Comparison of ENCODE assay signal across 23 cellular contexts in genomic region chr3:32894977-32895376, GRCh38. TPM values are rescaled to one million over a fixed set of nuclear protein-coding genes. Genes with fewer than 3 reads are reported as not detected.
DNase-seq lines count a peak whose midpoint lies in the region; ATAC-seq, FAIRE-seq and TF ChIP-seq lines count a peak whose summit lies in the region.
"Had no signal": no experiment of that assay in that cellular context is flagged by ENCODE, and none has a peak within 500 bp of the region (broad histone marks: within the 10 kb centered on the region; RNA-seq: fewer than 3 reads in every experiment).

No MANE protein-coding gene starts in this region.

- no peak overlapping the region for H3K27ac ChIP-seq in A549
- no peak overlapping the region for H3K27ac ChIP-seq in H9 (ENCODE audit: insufficient read length, low read depth, low read length)
- H3K27ac ChIP-seq: BLaER1 treated with 17β-estradiol and CSF1 and Interleukin-3, amounts not matched to agents 10 nM and 100 nM; C4-2B had no signal

- no peak overlapping the region for H3K23ac ChIP-seq in H9 (ENCODE audit: insufficient read length, low read depth, low read length)

- ATAC-seq in A549 (no peak), WTC11 (no peak), GM21723 (IDR thresholded peaks at IDR 0.05; ENCODE audit: unreplicated experiment) (no peak), HG03520 (IDR thresholded peaks at IDR 0.05; ENCODE audit: unreplicated experiment) (no peak)
- ATAC-seq: CD8-positive, alpha-beta T cell had no signal

- no peak overlapping the region for H2AFZ ChIP-seq in H9 (ENCODE audit: low read length)

- H3K9me3 Mint-ChIP-seq in H9 (no peaks in the 10 kb centered on the region), WTC11 (peaks cover 4% of the 10 kb centered on the region; the same call in 1 of the 2 replicates)
- H3K9me3 Mint-ChIP-seq: CD4-positive, alpha-beta T cell; CD8-positive, alpha-beta T cell had no signal

- TF ChIP-seq POLR2A in A549 (IDR thresholded peaks at IDR 0.05; ENCODE audit: low read length): no peak

- no peaks in the 10 kb centered on the region for H3K79me1 ChIP-seq in H9 (ENCODE audit: insufficient read depth, low read depth, low read length, poor library complexity, severe bottlenecking)

- no peak overlapping the region for H2BK12ac ChIP-seq in H9 (ENCODE audit: insufficient read length, low read depth, low read length)

- no peak for TF ChIP-seq EP300 in A549 (IDR thresholded peaks at IDR 0.05)

- H3K27me3 Mint-ChIP-seq in H9 (ENCODE audit: low read depth) (peaks cover 2% of the 10 kb centered on the region; the same call in 1 of the 2 replicates), WTC11 (ENCODE audit: low read depth) (no peaks in the 10 kb centered on the region)

- DNase-seq in A549 (ENCODE audit: low read depth in 1 of 2, low spot score in 1 of 2): no peak
- no peak for DNase-seq in H9
- DNase-seq in WTC11 (ENCODE audit: low spot score): no peak
- DNase-seq in NCI-H1417 treated with DMSO at 0.1 percent for 48 hours (lab: John Stamatoyannopoulos, UW): no peak
- DNase-seq: 8988T; AML-193; Caco-2; Calu3; CD4-positive, alpha-beta T cell; CD8-positive, alpha-beta T cell; DMS79 treated with DMSO at 0.1 percent for 48 hours; GF-D8 had no signal

- FAIRE-seq in A549 (lab: Jason Lieb, UNC): peak; percentile 13
- FAIRE-seq: A204.1, D721Med, G401.6, GM12891, GM19239 had no signal

- H3K27ac Mint-ChIP-seq in H9: peak overlapping the region in 2 of 3 experiments; percentile 7 to 95; a peak in 2 of 7 replicates
- H3K27ac Mint-ChIP-seq in WTC11: peak overlapping the region; percentile 47
- H3K27ac Mint-ChIP-seq: B cell; CD4-positive, alpha-beta T cell; CD8-positive, alpha-beta T cell had no signal

- H3K9ac ChIP-seq in H9 (ENCODE audit: extremely low read depth, insufficient read length, low read length): no peak overlapping the region
- H3K9ac ChIP-seq: BLaER1 treated with 17β-estradiol and CSF1 and Interleukin-3, amounts not matched to agents 10 nM and 100 nM had no signal

- H3K36me3 Mint-ChIP-seq in H9 (ENCODE audit: insufficient read depth in 1 of 3, low read depth in 3 of 3) (peaks cover 50 to 96% (median 78%) of the 10 kb centered on the region in 3 experiments), WTC11 (peaks cover 79% of the 10 kb centered on the region)
- H3K36me3 Mint-ChIP-seq: CD8-positive, alpha-beta T cell had no signal

- POLR2A ChIA-PET in A549 (lab: Yijun Ruan, JAX) (no interaction called here), WTC11 (lab: Charles Lee) (no interaction called here)

- H3K18ac ChIP-seq in H9 (ENCODE audit: insufficient read length, low read depth, low read length): no peak overlapping the region

- TF ChIP-seq CTCF in A549 (IDR thresholded peaks at IDR 0.05) (no peak), H9 (conservative IDR thresholded peaks at IDR 0.05) (no peak), WTC11 (IDR thresholded peaks at IDR 0.05) (no peak)

- H3T11ph ChIP-seq in H9 (ENCODE audit: low read length): no peak overlapping the region

- H2BK5ac ChIP-seq in H9 (ENCODE audit: insufficient read length, low read length): no peak overlapping the region

- no peak overlapping the region for H4K5ac ChIP-seq in H9 (ENCODE audit: insufficient read length, low read depth, low read length)

- H3K4me1 ChIP-seq in A549 (no peaks in the 10 kb centered on the region), H9 (ENCODE audit: insufficient read depth, low read length) (0 out of 2 replicates have a peak, but pooled peaks cover 2% of the 10 kb centered on the region)
- H3K4me1 ChIP-seq: BLaER1 treated with 17β-estradiol and CSF1 and Interleukin-3, amounts not matched to agents 10 nM and 100 nM; Caco-2 had no signal

- no peak overlapping the region for H2AK5ac ChIP-seq in H9 (ENCODE audit: insufficient read length, low read length)

- H4K8ac ChIP-seq in H9 (replicated peaks; ENCODE audit: insufficient read length, low read depth, low read length): no peak overlapping the region

- H4K20me1 ChIP-seq in H9 (ENCODE audit: control insufficient read depth, insufficient read depth, insufficient read length): no peaks in the 10 kb centered on the region
- H4K20me1 ChIP-seq: BLaER1 treated with 17β-estradiol and CSF1 and Interleukin-3, amounts not matched to agents 10 nM and 100 nM had no signal

- peaks cover 12% of the 10 kb centered on the region; the same call in 1 of the 2 replicates for H3K79me2 ChIP-seq in H9 (ENCODE audit: insufficient read depth, low read length)

- H4K91ac ChIP-seq in H9 (ENCODE audit: insufficient read length, low read depth, low read length): no peak overlapping the region

- no peak overlapping the region for H2BK120ac ChIP-seq in H9 (ENCODE audit: low read depth, low read length, poor library complexity, severe bottlenecking)

- H3K4ac ChIP-seq in H9 (ENCODE audit: low read depth, low read length): no peak overlapping the region

- H3K9me3 ChIP-seq in A549 (no peaks in the 10 kb centered on the region), H9 (ENCODE audit: control insufficient read depth, low read depth, low read length) (no peaks in the 10 kb centered on the region)
- H3K9me3 ChIP-seq: Caco-2 had no signal

- H3K27me3 ChIP-seq in H9 (ENCODE audit: insufficient read depth, low read length): no peaks in the 10 kb centered on the region
- H3K27me3 ChIP-seq: BLaER1 treated with 17β-estradiol and CSF1 and Interleukin-3, amounts not matched to agents 10 nM and 100 nM had no signal

- no peak overlapping the region for H3K56ac ChIP-seq in H9 (ENCODE audit: insufficient read length, low read depth, low read length)

- WGBS in A549 (ENCODE audit: missing lambda C conversion rate): 27% methylated on average over 2 of the region's 2 CpGs
- no CpG with 5 or more reads among the region's 2 CpGs for WGBS in H9 (ENCODE audit: extremely low coverage, insufficient read length, low lambda C conversion rate)

- H3K14ac ChIP-seq in H9 (ENCODE audit: insufficient read depth, low read length): no peak overlapping the region

- TF ChIP-seq RAD21 in A549 (conservative IDR thresholded peaks at IDR 0.05 in 1 of 2, IDR thresholded peaks at IDR 0.05 in 1 of 2): no peak

- no peak overlapping the region for H2BK20ac ChIP-seq in H9 (ENCODE audit: low read depth, low read length, poor library complexity, severe bottlenecking)

- CTCF ChIA-PET in A549 (lab: Yijun Ruan, JAX): no interaction called here
- CTCF ChIA-PET in WTC11 (lab: Charles Lee): no interaction called here

- H3K4me2 ChIP-seq in A549 (no peak overlapping the region), H9 (ENCODE audit: insufficient read depth, insufficient read length, low read length) (no peak overlapping the region)
- H3K4me2 ChIP-seq: BLaER1 treated with 17β-estradiol and CSF1 and Interleukin-3, amounts not matched to agents 10 nM and 100 nM had no signal

- H3K4me3 ChIP-seq in A549: no peak overlapping the region
- H3K4me3 ChIP-seq: BLaER1 treated with 17β-estradiol and CSF1 and Interleukin-3, amounts not matched to agents 10 nM and 100 nM had no signal

- H3K4me3 Mint-ChIP-seq in H9: no peak overlapping the region
- H3K4me3 Mint-ChIP-seq in WTC11: no peak overlapping the region
- H3K4me3 Mint-ChIP-seq: B cell; CD4-positive, alpha-beta T cell; CD8-positive, alpha-beta T cell had no signal

- H3K23me2 ChIP-seq in H9 (ENCODE audit: insufficient read length, low read depth, low read length, poor library complexity, severe bottlenecking): no peaks in the 10 kb centered on the region

- peaks cover 63 to 66% of the 10 kb centered on the region in 2 experiments for H3K4me1 Mint-ChIP-seq in H9
- peaks cover 82% of the 10 kb centered on the region for H3K4me1 Mint-ChIP-seq in WTC11
- H3K4me1 Mint-ChIP-seq: B cell had no signal

- no peak overlapping the region for H2BK15ac ChIP-seq in H9 (ENCODE audit: low read depth, low read length)

TF ChIP-seq in A549, 52 proteins besides CTCF, POLR2A, EP300 and RAD21 (continues in another document):
- no peak for TF ChIP-seq HMGXB4 (CRISPR knock-in tag; IDR thresholded peaks at IDR 0.05; ENCODE audit: borderline replicate concordance)
- no peak for TF ChIP-seq CBX2 (IDR thresholded peaks at IDR 0.05; ENCODE audit: borderline replicate concordance, low read depth)

TF ChIP-seq in WTC11, 78 proteins besides CTCF, POLR2A, EP300 and RAD21 (continues in another document):
- TF ChIP-seq JAZF1 (CRISPR knock-in tag; IDR thresholded peaks at IDR 0.05) (no peak), NR2C2 (CRISPR knock-in tag; IDR thresholded peaks at IDR 0.05) (no peak), PRRX2 (CRISPR knock-in tag; IDR thresholded peaks at IDR 0.05) (no peak), ZNF671 (CRISPR knock-in tag; IDR thresholded peaks at IDR 0.05) (no peak), FOXP4 (CRISPR knock-in tag; IDR thresholded peaks at IDR 0.05) (no peak)

RNA-seq across cellular contexts. Expression of gene CCR4, which starts 56.5 kb away (rescaled TPM):
- polyA plus RNA-seq in A549 (2011; rRNA removed): 0.03 TPM in 1 of 2 replicates, not detected in the other
- not detected in 2 replicates for polyA plus RNA-seq in A549 (2012; cell fraction: cytosol; rRNA removed)
- 0.01 and 0.02 TPM in 2 replicates for polyA plus RNA-seq in A549 (2012; cell fraction: nucleus; rRNA removed)
- polyA plus RNA-seq in A549 (2017; fragmentation: RNase III; extraction: RNeasy Plus Mini Kit Qiagen cat#74134 plus additional on column Dnase treatment): not detected in 3 replicates
- 0.15 TPM in 1 of 2 replicates, not detected in the other for polyA minus RNA-seq in A549 (2011; rRNA and poly(A)+ RNA removed)
- total RNA-seq in H9 (2021): 0.07 and 0.09 TPM in 2 replicates
- total RNA-seq in WTC11 (2021): 0.11 to 0.22 TPM (median 0.11 TPM) in 3 replicates
- total RNA-seq: Caco-2, Calu3 had no signal
- polyA plus RNA-seq: BJ had no signal
